8 cellular contexts compared by ENCODE assay signal in genomic region chr17:28371245-28372202, GRCh38. TPM values are rescaled to one million over a fixed set of nuclear protein-coding genes. Genes with fewer than 3 reads are reported as not detected.
DNase-seq lines count a peak whose midpoint lies in the region; ATAC-seq and TF ChIP-seq lines count a peak whose summit lies in the region.

Gene SARM1 (plus strand): TSS chr17:28371694. CDS start chr17:28372033, 339 bp downstream.

- H3K27ac Mint-ChIP-seq in activated naive CD8-positive, alpha-beta T cell treated with anti-CD3 and anti-CD28 coated beads, Interleukin-2, amount 50 U/mL, for 24 hours = peak within 1 kb of the TSS; percentile 79
- peak within 1 kb of the TSS; percentile 91 for H3K27ac Mint-ChIP-seq in type B pancreatic cell

- H3K9me3 ChIP-seq in left ventricle myocardium inferior (replicated peaks) = no peaks in the 10 kb centered on the region

- peaks cover 20% of the 10 kb centered on the region for H3K4me1 Mint-ChIP-seq in activated naive CD8-positive, alpha-beta T cell treated with anti-CD3 and anti-CD28 coated beads, Interleukin-2, amount 50 U/mL, for 24 hours
- peaks cover 28% of the 10 kb centered on the region for H3K4me1 Mint-ChIP-seq in type B pancreatic cell (ENCODE audit: unreplicated experiment)

- peaks cover 13% of the 10 kb centered on the region for H3K36me3 Mint-ChIP-seq in activated naive CD8-positive, alpha-beta T cell treated with anti-CD3 and anti-CD28 coated beads, Interleukin-2, amount 50 U/mL, for 24 hours (ENCODE audit: low read depth)
- peaks cover 4% of the 10 kb centered on the region for H3K36me3 Mint-ChIP-seq in type B pancreatic cell

- intact Hi-C loops in left ventricle myocardium inferior (cut with micrococcal nuclease) (no loop called here), posterior vena cava (cut with DNase I) (no loop called here)

- H3K27me3 ChIP-seq in left ventricle myocardium inferior (ENCODE audit: low read depth) = no peaks in the 10 kb centered on the region

- no peaks in the 10 kb centered on the region for H3K9me3 Mint-ChIP-seq in activated naive CD8-positive, alpha-beta T cell treated with anti-CD3 and anti-CD28 coated beads, Interleukin-2, amount 50 U/mL, for 24 hours
- H3K9me3 Mint-ChIP-seq in type B pancreatic cell = no peaks in the 10 kb centered on the region

- H3K4me3 ChIP-seq in left ventricle myocardium inferior = peak within 1 kb of the TSS; percentile 76

- peak within 1 kb of the TSS; percentile 86 for H3K4me3 Mint-ChIP-seq in activated naive CD8-positive, alpha-beta T cell treated with anti-CD3 and anti-CD28 coated beads, Interleukin-2, amount 50 U/mL, for 24 hours
- H3K4me3 Mint-ChIP-seq in type B pancreatic cell = peak within 1 kb of the TSS; percentile 92

- TF ChIP-seq CTCF in left ventricle myocardium inferior (IDR thresholded peaks at IDR 0.05; ENCODE audit: borderline replicate concordance) (no peak), type B pancreatic cell (conservative IDR thresholded peaks at IDR 0.05) (no peak)

- peaks cover 37% of the 10 kb centered on the region for H3K4me1 ChIP-seq in left ventricle myocardium inferior

- peak; percentile 55 for ATAC-seq in GM21576 (IDR thresholded peaks at IDR 0.05; ENCODE audit: unreplicated experiment)
- peak; percentile 89 for ATAC-seq in activated naive CD8-positive, alpha-beta T cell treated with anti-CD3 and anti-CD28 coated beads, Interleukin-2, amount 50 U/mL, for 24 hours

- peak within 1 kb of the TSS; percentile 76 for H3K27ac ChIP-seq in left ventricle myocardium inferior (replicated peaks)

- no peaks in the 10 kb centered on the region for H3K27me3 Mint-ChIP-seq in activated naive CD8-positive, alpha-beta T cell treated with anti-CD3 and anti-CD28 coated beads, Interleukin-2, amount 50 U/mL, for 24 hours
- H3K27me3 Mint-ChIP-seq in type B pancreatic cell = peaks cover 14% of the 10 kb centered on the region

- DNase-seq in DMS 273 treated with DMSO at 0.1 percent for 48 hours (lab: John Stamatoyannopoulos, UW) (peak; percentile 83), LoVo (ENCODE audit: low spot score) (peak; percentile 32), T follicular helper cell (ENCODE audit: low read depth) (peak; percentile 64), left ventricle myocardium inferior (peak; percentile 89), posterior vena cava (ENCODE audit: low spot score) (peak; percentile 95), type B pancreatic cell (ENCODE audit: extremely low spot score, unreplicated experiment) (peak; percentile 92)
- peak; percentile 92 for DNase-seq in activated naive CD8-positive, alpha-beta T cell treated with anti-CD3 and anti-CD28 coated beads, Interleukin-2, amount 50 U/mL, for 24 hours

- no peaks in the 10 kb centered on the region for H3K36me3 ChIP-seq in left ventricle myocardium inferior

RNA-seq across cellular contexts. Expression of gene SARM1, which starts in this region (rescaled TPM):
- total RNA-seq in left ventricle myocardium inferior (5.1 TPM), posterior vena cava (10 to 100 TPM; 15.0 to 16.1 TPM), type B pancreatic cell (ENCODE audit: low replicate concordance) (13.4 and 29.6 TPM in 2 replicates)

Comparison
In these comparisons a context has a peak if more than half of its experiments do, and no peak if none do; other contexts are left out.
1. Peak in every context shown above with its lines: DNase-seq, ATAC-seq, H3K4me3 ChIP-seq and H3K27ac ChIP-seq.
2. DNase-seq: peak in every context shown above with its lines; median percentile 95 in posterior vena cava; 92 in activated naive CD8-positive, alpha-beta T cell treated with anti-CD3 and anti-CD28 coated beads, Interleukin-2, amount 50 U/mL, for 24 hours; 92 in type B pancreatic cell; 89 in left ventricle myocardium inferior; 83 in DMS 273 treated with DMSO at 0.1 percent for 48 hours; 64 in T follicular helper cell; 32 in LoVo.